19 cellular contexts compared by ENCODE assay signal in the genomic region with DNA sequence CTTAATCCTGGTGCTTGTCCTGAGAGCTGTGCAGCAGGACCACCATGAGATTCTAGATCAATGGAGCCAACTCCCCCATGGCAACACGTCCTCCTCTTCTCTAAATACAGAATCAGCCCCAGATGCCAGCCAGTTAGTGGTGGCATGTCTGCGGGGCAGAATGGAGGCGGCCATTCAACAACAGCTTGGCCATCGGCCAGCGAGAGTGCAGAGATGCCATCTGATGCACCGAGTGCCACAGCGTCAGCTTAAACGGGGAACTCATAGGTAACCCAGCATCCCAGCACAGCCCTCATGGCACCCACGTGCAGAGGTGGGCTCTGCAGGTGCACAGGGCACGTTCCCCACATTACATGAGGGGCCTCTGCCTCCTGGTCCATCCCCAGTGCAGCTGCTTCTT.
DNase-seq lines count a peak whose midpoint lies in the region; FAIRE-seq and TF ChIP-seq lines count a peak whose summit lies in the region.
"Had no signal": no experiment of that assay in that cellular context is flagged by ENCODE, and none has a peak within 500 bp of the region (broad histone marks: within the 10 kb centered on the region; RNA-seq: fewer than 3 reads in every experiment).

No MANE protein-coding gene starts in this region.

- H3K36me3 Mint-ChIP-seq in brain: no peaks in the 10 kb centered on the region

- TF ChIP-seq CTCF in brain (conservative IDR thresholded peaks at IDR 0.05) (no peak), D721Med (IDR thresholded peaks at IDR 0.05; ENCODE audit: insufficient read depth, missing control alignments) (no peak)

- H3K27ac Mint-ChIP-seq in brain: peak overlapping the region in 3 of 5 experiments; percentile 48 to 96 (median 94)

- TF ChIP-seq POLR2A in GM12892 (IDR thresholded peaks at IDR 0.05; ENCODE audit: low read depth, low read length): no peak

- no peaks in the 10 kb centered on the region for H3K9me3 Mint-ChIP-seq in brain

- H3K27me3 Mint-ChIP-seq in brain: no peaks in the 10 kb centered on the region

- DNase-seq in DMS 273 (lab: John Stamatoyannopoulos, UW; ENCODE audit: unreplicated experiment) (peak; percentile 36), DMS 273 treated with DMSO at 0.1 percent for 48 hours (lab: John Stamatoyannopoulos, UW) (no peak), medulla oblongata (ENCODE audit: extremely low spot score) (peak; percentile 33), posterior vena cava (ENCODE audit: low spot score) (peak; percentile 29), NCI-H2029 (lab: John Stamatoyannopoulos, UW) (no peak), GM12892 (ENCODE audit: insufficient read length) (no peak), D721Med (ENCODE audit: insufficient read length, low spot score) (no peak)
- DNase-seq: GDM1, KBM-7, MV-4-11, NCI-H1105 treated with DMSO at 0.1 percent for 48 hours, NCI-H146, NCI-H2081, NCI-H2227 treated with DMSO at 0.1 percent for 48 hours, NCI-H526 treated with DMSO at 0.1 percent for 48 hours, SHP77 treated with DMSO at 0.1 percent for 48 hours, SW 1271 had no signal

- peak overlapping the region in 3 of 5 experiments; percentile 15 to 38 (median 27) for H3K4me3 Mint-ChIP-seq in brain

- H3K4me1 Mint-ChIP-seq in brain: peaks cover 70% of the 10 kb centered on the region

- FAIRE-seq in GM12892 (lab: Jason Lieb, UNC) (no peak), D721Med (lab: Jason Lieb, UNC) (no peak)
- FAIRE-seq: GM12878 had no signal

- intact Hi-C loops in posterior vena cava (cut with DNase I): no loop called here

Comparison
In these comparisons a context has a peak if more than half of its experiments do, and no peak if none do; other contexts are left out.
1. DNase-seq: peak in DMS 273 (single experiment), medulla oblongata (single experiment) and posterior vena cava (single experiment); none in DMS 273 treated with DMSO at 0.1 percent for 48 hours (single experiment), NCI-H2029 (single experiment), GM12892 (single experiment) and D721Med (single experiment).